ENCODE assay signal across 2 cellular contexts in the genomic region with DNA sequence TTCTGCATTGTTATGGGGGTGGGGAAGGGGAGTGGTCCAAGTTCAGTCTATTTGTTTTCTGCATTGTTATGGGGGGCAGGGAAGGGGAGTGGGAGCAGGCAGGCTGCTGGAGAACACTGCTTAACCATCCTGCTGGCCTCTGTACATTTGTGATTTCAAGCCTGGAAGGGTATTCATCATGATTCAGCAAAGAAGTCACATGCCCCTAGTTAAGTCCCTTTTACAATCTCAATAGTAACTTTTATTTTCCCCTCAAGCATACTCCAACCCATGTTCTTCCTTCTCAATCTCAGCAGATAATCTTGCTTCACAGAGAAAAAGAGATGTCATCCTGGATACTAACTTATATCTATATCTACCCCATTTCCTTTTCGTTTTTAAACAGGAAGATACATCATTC.
TF ChIP-seq lines count a peak whose summit lies in the region.

No MANE protein-coding gene starts in this region.

TF ChIP-seq in HEK293, 187 proteins besides CTCF, POLR2A, EP300 and RAD21 (continued from another document):
- 0 out of 2 replicates have a peak, but pooled peaks have one; percentile 9 for TF ChIP-seq ZBTB48 (tag by site-specific recombination; IDR thresholded peaks at IDR 0.05)
- TF ChIP-seq, protein P1, sequence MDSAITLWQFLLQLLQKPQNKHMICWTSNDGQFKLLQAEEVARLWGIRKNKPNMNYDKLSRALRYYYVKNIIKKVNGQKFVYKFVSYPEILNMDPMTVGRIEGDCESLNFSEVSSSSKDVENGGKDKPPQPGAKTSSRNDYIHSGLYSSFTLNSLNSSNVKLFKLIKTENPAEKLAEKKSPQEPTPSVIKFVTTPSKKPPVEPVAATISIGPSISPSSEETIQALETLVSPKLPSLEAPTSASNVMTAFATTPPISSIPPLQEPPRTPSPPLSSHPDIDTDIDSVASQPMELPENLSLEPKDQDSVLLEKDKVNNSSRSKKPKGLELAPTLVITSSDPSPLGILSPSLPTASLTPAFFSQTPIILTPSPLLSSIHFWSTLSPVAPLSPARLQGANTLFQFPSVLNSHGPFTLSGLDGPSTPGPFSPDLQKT (IDR thresholded peaks at IDR 0.05; ENCODE audit: borderline replicate concordance, low read depth, low read length): no peak
- TF ChIP-seq ZNF664 (tag by site-specific recombination; IDR thresholded peaks at IDR 0.05): no peak
- TF ChIP-seq RBAK (tag by site-specific recombination; IDR thresholded peaks at IDR 0.05): 0 out of 2 replicates have a peak, but pooled peaks have one; percentile 4
- TF ChIP-seq ZNF2 (tag by site-specific recombination; IDR thresholded peaks at IDR 0.05): no peak
- TF ChIP-seq ZNF510 (tag by site-specific recombination; IDR thresholded peaks at IDR 0.05; ENCODE audit: insufficient replicate concordance): no peak
- TF ChIP-seq, protein P2, sequence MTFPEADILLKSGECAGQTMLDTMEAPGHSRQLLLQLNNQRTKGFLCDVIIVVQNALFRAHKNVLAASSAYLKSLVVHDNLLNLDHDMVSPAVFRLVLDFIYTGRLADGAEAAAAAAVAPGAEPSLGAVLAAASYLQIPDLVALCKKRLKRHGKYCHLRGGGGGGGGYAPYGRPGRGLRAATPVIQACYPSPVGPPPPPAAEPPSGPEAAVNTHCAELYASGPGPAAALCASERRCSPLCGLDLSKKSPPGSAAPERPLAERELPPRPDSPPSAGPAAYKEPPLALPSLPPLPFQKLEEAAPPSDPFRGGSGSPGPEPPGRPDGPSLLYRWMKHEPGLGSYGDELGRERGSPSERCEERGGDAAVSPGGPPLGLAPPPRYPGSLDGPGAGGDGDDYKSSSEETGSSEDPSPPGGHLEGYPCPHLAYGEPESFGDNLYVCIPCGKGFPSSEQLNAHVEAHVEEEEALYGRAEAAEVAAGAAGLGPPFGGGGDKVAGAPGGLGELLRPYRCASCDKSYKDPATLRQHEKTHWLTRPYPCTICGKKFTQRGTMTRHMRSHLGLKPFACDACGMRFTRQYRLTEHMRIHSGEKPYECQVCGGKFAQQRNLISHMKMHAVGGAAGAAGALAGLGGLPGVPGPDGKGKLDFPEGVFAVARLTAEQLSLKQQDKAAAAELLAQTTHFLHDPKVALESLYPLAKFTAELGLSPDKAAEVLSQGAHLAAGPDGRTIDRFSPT (tag by site-specific recombination; IDR thresholded peaks at IDR 0.05): no peak
- TF ChIP-seq, protein P3, sequence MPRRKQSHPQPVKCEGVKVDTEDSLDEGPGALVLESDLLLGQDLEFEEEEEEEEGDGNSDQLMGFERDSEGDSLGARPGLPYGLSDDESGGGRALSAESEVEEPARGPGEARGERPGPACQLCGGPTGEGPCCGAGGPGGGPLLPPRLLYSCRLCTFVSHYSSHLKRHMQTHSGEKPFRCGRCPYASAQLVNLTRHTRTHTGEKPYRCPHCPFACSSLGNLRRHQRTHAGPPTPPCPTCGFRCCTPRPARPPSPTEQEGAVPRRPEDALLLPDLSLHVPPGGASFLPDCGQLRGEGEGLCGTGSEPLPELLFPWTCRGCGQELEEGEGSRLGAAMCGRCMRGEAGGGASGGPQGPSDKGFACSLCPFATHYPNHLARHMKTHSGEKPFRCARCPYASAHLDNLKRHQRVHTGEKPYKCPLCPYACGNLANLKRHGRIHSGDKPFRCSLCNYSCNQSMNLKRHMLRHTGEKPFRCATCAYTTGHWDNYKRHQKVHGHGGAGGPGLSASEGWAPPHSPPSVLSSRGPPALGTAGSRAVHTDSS (tag by site-specific recombination; IDR thresholded peaks at IDR 0.05): no peak
- no peak for TF ChIP-seq ZNF514 (tag by site-specific recombination; IDR thresholded peaks at IDR 0.05)

TF ChIP-seq in K562, 482 proteins besides CTCF, POLR2A, EP300 and RAD21 (continued from another document):
- TF ChIP-seq, protein P4, sequence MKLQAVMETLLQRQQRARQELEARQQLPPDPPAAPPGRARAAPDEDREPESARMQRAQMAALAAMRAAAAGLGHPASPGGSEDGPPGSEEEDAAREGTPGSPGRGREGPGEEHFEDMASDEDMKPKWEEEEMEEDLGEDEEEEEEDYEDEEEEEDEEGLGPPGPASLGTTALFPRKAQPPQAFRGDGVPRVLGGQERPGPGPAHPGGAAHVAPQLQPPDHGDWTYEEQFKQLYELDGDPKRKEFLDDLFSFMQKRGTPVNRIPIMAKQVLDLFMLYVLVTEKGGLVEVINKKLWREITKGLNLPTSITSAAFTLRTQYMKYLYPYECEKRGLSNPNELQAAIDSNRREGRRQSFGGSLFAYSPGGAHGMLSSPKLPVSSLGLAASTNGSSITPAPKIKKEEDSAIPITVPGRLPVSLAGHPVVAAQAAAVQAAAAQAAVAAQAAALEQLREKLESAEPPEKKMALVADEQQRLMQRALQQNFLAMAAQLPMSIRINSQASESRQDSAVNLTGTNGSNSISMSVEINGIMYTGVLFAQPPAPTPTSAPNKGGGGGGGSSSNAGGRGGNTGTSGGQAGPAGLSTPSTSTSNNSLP (IDR thresholded peaks at IDR 0.05; ENCODE audit: borderline replicate concordance, low read depth, low read length): no peak
- TF ChIP-seq ZNF408 (CRISPR knock-in tag; IDR thresholded peaks at IDR 0.05; ENCODE audit: low read depth) (no peak), NFE2 (IDR thresholded peaks at IDR 0.05; ENCODE audit: low read depth) (peak; percentile 46; the same call in 1 of the 2 replicates), MAFG (tag; conservative IDR thresholded peaks at IDR 0.05) (0 out of 2 replicates have a peak, but pooled peaks have one; percentile 34)
